17 cellular contexts compared by ENCODE assay signal in genomic region chr11:1768141-1768469, GRCh38. TPM values are rescaled to one million over a fixed set of nuclear protein-coding genes. Genes with fewer than 3 reads are reported as not detected.
DNase-seq lines count a peak whose midpoint lies in the region; ATAC-seq, FAIRE-seq and TF ChIP-seq lines count a peak whose summit lies in the region.
"Had no signal": no experiment of that assay in that cellular context is flagged by ENCODE, and none has a peak within 500 bp of the region (broad histone marks: within the 10 kb centered on the region; RNA-seq: fewer than 3 reads in every experiment).

No MANE protein-coding gene starts in this region.

- TF ChIP-seq RAD21 in GM12878 (IDR thresholded peaks at IDR 0.05; ENCODE audit: insufficient read depth, low read depth, low read length) = no peak

- H3K36me3 Mint-ChIP-seq in activated naive CD4-positive, alpha-beta T cell treated with anti-CD3 and anti-CD28 coated beads, Interleukin-2, amount 50 U/mL, for 24 hours = no peaks in the 10 kb centered on the region

- H3K4me2 ChIP-seq in GM12878 (ENCODE audit: control insufficient read depth, insufficient read depth) = no peak overlapping the region; the same call in 1 of the 2 replicates

- H3K27ac Mint-ChIP-seq in activated naive CD4-positive, alpha-beta T cell treated with anti-CD3 and anti-CD28 coated beads, Interleukin-2, amount 50 U/mL, for 24 hours = peak overlapping the region; percentile 83

- WGBS in GM12878 (ENCODE audit: insufficient coverage, insufficient replicate concordance, low lambda C conversion rate, missing lambda C conversion rate) = 26% methylated on average over 7 of the region's 7 CpGs

- no peak for TF ChIP-seq EP300 in GM12878 (IDR thresholded peaks at IDR 0.05; ENCODE audit: borderline replicate concordance in 1 of 2, control insufficient read depth in 1 of 2, low read depth in 2 of 2, low read length in 2 of 2)

- FAIRE-seq in GM12892 (lab: Jason Lieb, UNC) (no peak), GM12878 (lab: Jason Lieb, UNC) (no peak)

- CTCF ChIA-PET in GM12878 (lab: Yijun Ruan, JAX) = no interaction called here

- no peaks in the 10 kb centered on the region for H3K36me3 ChIP-seq in GM12878 (ENCODE audit: control insufficient read depth in 2 of 2, insufficient read depth in 2 of 2, low read length in 1 of 2)
- H3K36me3 ChIP-seq: HAP-1 had no signal

- no peaks in the 10 kb centered on the region for H3K27me3 ChIP-seq in GM12878 (replicated peaks in 1 of 2; ENCODE audit: control insufficient read depth in 2 of 2, insufficient read depth in 2 of 2, low read length in 1 of 2)

- ATAC-seq in GM12878 = no peak
- no peak for ATAC-seq in GM18873 (IDR thresholded peaks at IDR 0.05; ENCODE audit: low FRiP score, unreplicated experiment)
- ATAC-seq: PC-3 had no signal

- H3K4me3 Mint-ChIP-seq in activated naive CD4-positive, alpha-beta T cell treated with anti-CD3 and anti-CD28 coated beads, Interleukin-2, amount 50 U/mL, for 24 hours = no peak overlapping the region

- BruUV-seq in GM12878 (replicated peaks; lab: Mats Ljungman, UMichigan) = no TSS peak

- H3K4me3 ChIP-seq in GM12878 = no peak overlapping the region
- H3K4me3 ChIP-seq: HAP-1, SK-N-MC had no signal

- peaks cover 14% of the 10 kb centered on the region for H3K4me1 Mint-ChIP-seq in activated naive CD4-positive, alpha-beta T cell treated with anti-CD3 and anti-CD28 coated beads, Interleukin-2, amount 50 U/mL, for 24 hours

- no peaks in the 10 kb centered on the region for H3K9me3 Mint-ChIP-seq in activated naive CD4-positive, alpha-beta T cell treated with anti-CD3 and anti-CD28 coated beads, Interleukin-2, amount 50 U/mL, for 24 hours

- intact Hi-C loops in GM12878 (cut with micrococcal nuclease; ENCODE audit: unreplicated experiment) (no loop called here), posterior vena cava (cut with DNase I) (no loop called here)

- POLR2A ChIA-PET in GM12878 (lab: Charles Lee) = no interaction called here

- H3K4me1 ChIP-seq in GM12878 (ENCODE audit: control insufficient read depth, insufficient read depth, low read length) = peaks cover 14% of the 10 kb centered on the region
- H3K4me1 ChIP-seq: HAP-1 had no signal

- peaks cover 2% of the 10 kb centered on the region for H3K79me2 ChIP-seq in GM12878 (ENCODE audit: control insufficient read depth, insufficient read depth, low read length)

- SMC1A ChIA-PET in GM12878 (lab: Charles Lee; ENCODE audit: uncharacterized antibody, unreplicated experiment) = no interaction called here

- in situ Hi-C loops in GM12878 (cut with MboI) = no loop called here

- no peak for TF ChIP-seq POLR2A in GM12892 (IDR thresholded peaks at IDR 0.05; ENCODE audit: low read depth, low read length)
- no peak for TF ChIP-seq POLR2A in GM12878 (IDR thresholded peaks at IDR 0.05; ENCODE audit: low read depth, low read length)

- peak overlapping the region; percentile 41 for H2AFZ ChIP-seq in GM12878 (ENCODE audit: control insufficient read depth, low read depth, low read length)

- no peaks in the 10 kb centered on the region for H4K20me1 ChIP-seq in GM12878 (ENCODE audit: control insufficient read depth, insufficient read depth)

- DNase-seq in activated naive CD4-positive, alpha-beta T cell treated with Interleukin-2 at 50 U/mL for 16 hours = no peak
- DNase-seq in GM12892 (ENCODE audit: insufficient read length) = peak; percentile 26
- DNase-seq in GM12878 (ENCODE audit: low read depth, low spot score) = no peak
- peak; percentile 74 for DNase-seq in posterior vena cava (ENCODE audit: low spot score)
- no peak for DNase-seq in NCI-H1436 treated with DMSO at 0.1 percent for 48 hours (lab: John Stamatoyannopoulos, UW)
- DNase-seq: COR-L47, DMS153, KBM-7, NCI-H1436, NCI-H2029 treated with DMSO at 0.1 percent for 48 hours, NCI-H510A, NCI-H774, PC-3 had no signal

- no peaks in the 10 kb centered on the region for H3K9me3 ChIP-seq in GM12878 (replicated peaks; ENCODE audit: control insufficient read depth, insufficient read depth, low read length)
- H3K9me3 ChIP-seq: HAP-1 had no signal

- H3K27ac ChIP-seq in GM12878 (ENCODE audit: control insufficient read depth, insufficient read depth) = no peak overlapping the region
- H3K27ac ChIP-seq: SK-N-MC had no signal

- no peak for TF ChIP-seq CTCF in GM12878 (IDR thresholded peaks at IDR 0.05 in 2 of 3, conservative IDR thresholded peaks at IDR 0.05 in 1 of 3; ENCODE audit: control insufficient read depth in 2 of 3, extremely low read depth in 1 of 3, insufficient read depth in 1 of 3, low read depth in 3 of 3, low read length in 3 of 3)

- RAD21 ChIA-PET in GM12878 (lab: Charles Lee; ENCODE audit: unreplicated experiment) = interaction anchor here (0.6 kb wide), 1 partner anchor 74 kb away, joined by 3 read pairs; no protein-coding TSS in a partner anchor

- no peak overlapping the region for H3K9ac ChIP-seq in GM12878 (ENCODE audit: control insufficient read depth, insufficient read depth, low read length)

- no peaks in the 10 kb centered on the region for H3K27me3 Mint-ChIP-seq in activated naive CD4-positive, alpha-beta T cell treated with anti-CD3 and anti-CD28 coated beads, Interleukin-2, amount 50 U/mL, for 24 hours

TF ChIP-seq in GM12878, 131 proteins besides CTCF, POLR2A, EP300 and RAD21:
- TF ChIP-seq RAD51 (IDR thresholded peaks at IDR 0.05) (no peak), MEF2B (IDR thresholded peaks at IDR 0.05; ENCODE audit: partially characterized antibody, poor library complexity, severe bottlenecking) (peak; percentile 16)
TF ChIP-seq in GM12878: peak in this region for 1.

RNA-seq across cellular contexts. Expression of gene CTSD, which starts 4.4 kb away (rescaled TPM):
- 16.4 TPM for polyA plus RNA-seq in GM12892 (2012; ENCODE audit: missing spikeins)
- total RNA-seq in GM12878 (2013; cell fraction: nucleolus; rRNA removed) = 28.3 and 31.2 TPM in 2 replicates
- total RNA-seq in GM12878 (2014; rRNA removed) (29.3 and 38.6 TPM in 2 replicates), GM12878 (2014; rRNA removed; fragmentation: Illumina TruSeq; extraction: Trizol) (10.3 and 13.3 TPM in 2 replicates), GM12878 (2021) (49.8 and 51.9 TPM in 2 replicates), posterior vena cava (100 to 1,000 TPM; 351 to 519 TPM)
- 21.7 TPM for polyA plus RNA-seq in GM12878 (2011; ENCODE audit: low read depth)
- polyA plus RNA-seq in GM12878 (2011; rRNA removed) (4.4 and 16.4 TPM in 2 replicates), GM12878 (2014; fragmentation: Illumina TruSeq; extraction: Trizol) (1.9 and 22.0 TPM in 2 replicates), GM12878 (2014; fragmentation: Nextera tagmentation; extraction: Ambion mirVana) (1 to 10 TPM in 1 of 2 experiments, under 1 TPM in 1; 0.42 to 3.4 TPM), GM12878 (2014; rRNA removed) (27.9 and 35.8 TPM in 2 replicates), GM12878 (2016; fragmentation: Nextera tagmentation; extraction: Ambion mirVana) (10 to 100 TPM; 43.4 to 54.6 TPM)
- 27.6 and 27.9 TPM in 2 replicates for polyA plus RNA-seq in GM12878 (2011; cell fraction: cytosol; rRNA removed)
- polyA plus RNA-seq in GM12878 (2011; cell fraction: nucleus; rRNA removed) = 31.4 and 38.8 TPM in 2 replicates
- polyA plus RNA-seq in GM12878 (2012) = 32.1 and 38.5 TPM in 2 replicates
- 17.6 and 42.1 TPM in 2 replicates for polyA minus RNA-seq in GM12878 (2011; rRNA and poly(A)+ RNA removed)
- 19.3 and 22.7 TPM in 2 replicates for polyA minus RNA-seq in GM12878 (2011; cell fraction: cytosol; rRNA and poly(A)+ RNA removed)
- polyA minus RNA-seq in GM12878 (2011; cell fraction: nucleus; rRNA and poly(A)+ RNA removed) = 8.3 and 11.8 TPM in 2 replicates

RNA-seq across cellular contexts. Expression of gene IFITM10, which starts 17.7 kb away (rescaled TPM):
- 0.38 TPM for polyA plus RNA-seq in GM12892 (2012; ENCODE audit: missing spikeins)
- total RNA-seq in GM12878 (2013; cell fraction: nucleolus; rRNA removed) = 0.42 TPM in 1 of 2 replicates, not detected in the other
- total RNA-seq in GM12878 (2014; rRNA removed) (0.16 TPM in 1 of 2 replicates, not detected in the other), GM12878 (2014; rRNA removed; fragmentation: Illumina TruSeq; extraction: Trizol) (not detected in 2 replicates), GM12878 (2021) (not detected in 2 replicates), posterior vena cava (1 to 10 TPM; 1.4 to 2.4 TPM)
- polyA plus RNA-seq in GM12878 (2011; ENCODE audit: low read depth) = 0.05 TPM
- polyA plus RNA-seq in GM12878 (2011; rRNA removed) (not detected in 2 replicates), GM12878 (2014; fragmentation: Illumina TruSeq; extraction: Trizol) (not detected in 2 replicates), GM12878 (2014; fragmentation: Nextera tagmentation; extraction: Ambion mirVana) (not detected), GM12878 (2014; rRNA removed) (0.10 and 0.27 TPM in 2 replicates), GM12878 (2016; fragmentation: Nextera tagmentation; extraction: Ambion mirVana) (under 1 TPM in 1 of 2 experiments, not detected in 1; 0.04 TPM)
- not detected in 2 replicates for polyA plus RNA-seq in GM12878 (2011; cell fraction: cytosol; rRNA removed)
- 0.13 TPM in 1 of 2 replicates, not detected in the other for polyA plus RNA-seq in GM12878 (2011; cell fraction: nucleus; rRNA removed)
- 0.13 and 0.41 TPM in 2 replicates for polyA plus RNA-seq in GM12878 (2012)
- polyA minus RNA-seq in GM12878 (2011; rRNA and poly(A)+ RNA removed) = not detected in 2 replicates
- polyA minus RNA-seq in GM12878 (2011; cell fraction: cytosol; rRNA and poly(A)+ RNA removed) = not detected in 2 replicates
- 0.38 TPM in 1 of 2 replicates, not detected in the other for polyA minus RNA-seq in GM12878 (2011; cell fraction: nucleus; rRNA and poly(A)+ RNA removed)

Comparison
In these comparisons a context has a peak if more than half of its experiments do, and no peak if none do; other contexts are left out.
1. DNase-seq: peak in GM12892 (single experiment) and posterior vena cava (single experiment); none in activated naive CD4-positive, alpha-beta T cell treated with Interleukin-2 at 50 U/mL for 16 hours (single experiment), GM12878 (single experiment) and NCI-H1436 treated with DMSO at 0.1 percent for 48 hours (single experiment).
2. RNA of gene CTSD, which starts 4.4 kb away (total RNA-seq): 351 to 519 TPM in posterior vena cava; 10.3 to 51.9 TPM in GM12878; every median in the first group is over 4 times any median in the second.